In the genomic region with DNA sequence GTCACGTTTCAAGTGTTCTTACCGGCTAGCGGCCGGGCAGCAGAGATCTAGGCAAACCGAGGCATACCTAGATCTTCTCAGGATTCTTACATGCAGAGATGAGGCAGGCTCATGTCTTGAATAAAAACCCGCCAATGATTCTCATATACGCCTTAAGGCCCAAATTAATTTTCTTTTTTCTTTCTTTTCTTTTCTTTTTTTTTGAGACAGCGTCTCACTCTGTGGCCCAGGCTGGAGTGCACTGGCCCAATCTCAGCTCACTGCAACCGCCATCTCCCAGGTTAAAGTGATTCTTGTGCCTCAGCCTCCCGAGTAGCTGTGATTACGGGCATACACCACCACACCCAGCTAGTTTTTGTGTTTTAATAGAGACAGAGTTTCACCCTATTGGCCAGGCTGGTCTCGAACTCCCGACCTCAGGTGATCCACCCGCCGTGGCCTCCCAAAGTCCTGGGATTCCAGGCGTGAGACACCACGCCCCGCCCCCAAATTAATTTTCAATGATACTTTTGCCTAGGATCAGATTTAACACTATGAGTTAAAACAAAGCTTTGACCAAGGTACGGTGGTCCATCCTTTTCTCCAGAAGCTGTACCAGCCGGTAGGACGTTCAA, we compare ENCODE assay signal across 2 cellular contexts.
TF ChIP-seq lines count a peak whose summit lies in the region.

No MANE protein-coding gene starts in this region.

TF ChIP-seq in SK-N-SH, 30 proteins besides CTCF, POLR2A, EP300 and RAD21 (continued from another document):
- TF ChIP-seq, protein P1, sequence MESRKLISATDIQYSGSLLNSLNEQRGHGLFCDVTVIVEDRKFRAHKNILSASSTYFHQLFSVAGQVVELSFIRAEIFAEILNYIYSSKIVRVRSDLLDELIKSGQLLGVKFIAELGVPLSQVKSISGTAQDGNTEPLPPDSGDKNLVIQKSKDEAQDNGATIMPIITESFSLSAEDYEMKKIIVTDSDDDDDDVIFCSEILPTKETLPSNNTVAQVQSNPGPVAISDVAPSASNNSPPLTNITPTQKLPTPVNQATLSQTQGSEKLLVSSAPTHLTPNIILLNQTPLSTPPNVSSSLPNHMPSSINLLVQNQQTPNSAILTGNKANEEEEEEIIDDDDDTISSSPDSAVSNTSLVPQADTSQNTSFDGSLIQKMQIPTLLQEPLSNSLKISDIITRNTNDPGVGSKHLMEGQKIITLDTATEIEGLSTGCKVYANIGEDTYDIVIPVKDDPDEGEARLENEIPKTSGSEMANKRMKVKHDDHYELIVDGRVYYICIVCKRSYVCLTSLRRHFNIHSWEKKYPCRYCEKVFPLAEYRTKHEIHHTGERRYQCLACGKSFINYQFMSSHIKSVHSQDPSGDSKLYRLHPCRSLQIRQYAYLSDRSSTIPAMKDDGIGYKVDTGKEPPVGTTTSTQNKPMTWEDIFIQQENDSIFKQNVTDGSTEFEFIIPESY (IDR thresholded peaks at IDR 0.05; ENCODE audit: borderline replicate concordance, low read depth): no peak
- TF ChIP-seq, protein P2, sequence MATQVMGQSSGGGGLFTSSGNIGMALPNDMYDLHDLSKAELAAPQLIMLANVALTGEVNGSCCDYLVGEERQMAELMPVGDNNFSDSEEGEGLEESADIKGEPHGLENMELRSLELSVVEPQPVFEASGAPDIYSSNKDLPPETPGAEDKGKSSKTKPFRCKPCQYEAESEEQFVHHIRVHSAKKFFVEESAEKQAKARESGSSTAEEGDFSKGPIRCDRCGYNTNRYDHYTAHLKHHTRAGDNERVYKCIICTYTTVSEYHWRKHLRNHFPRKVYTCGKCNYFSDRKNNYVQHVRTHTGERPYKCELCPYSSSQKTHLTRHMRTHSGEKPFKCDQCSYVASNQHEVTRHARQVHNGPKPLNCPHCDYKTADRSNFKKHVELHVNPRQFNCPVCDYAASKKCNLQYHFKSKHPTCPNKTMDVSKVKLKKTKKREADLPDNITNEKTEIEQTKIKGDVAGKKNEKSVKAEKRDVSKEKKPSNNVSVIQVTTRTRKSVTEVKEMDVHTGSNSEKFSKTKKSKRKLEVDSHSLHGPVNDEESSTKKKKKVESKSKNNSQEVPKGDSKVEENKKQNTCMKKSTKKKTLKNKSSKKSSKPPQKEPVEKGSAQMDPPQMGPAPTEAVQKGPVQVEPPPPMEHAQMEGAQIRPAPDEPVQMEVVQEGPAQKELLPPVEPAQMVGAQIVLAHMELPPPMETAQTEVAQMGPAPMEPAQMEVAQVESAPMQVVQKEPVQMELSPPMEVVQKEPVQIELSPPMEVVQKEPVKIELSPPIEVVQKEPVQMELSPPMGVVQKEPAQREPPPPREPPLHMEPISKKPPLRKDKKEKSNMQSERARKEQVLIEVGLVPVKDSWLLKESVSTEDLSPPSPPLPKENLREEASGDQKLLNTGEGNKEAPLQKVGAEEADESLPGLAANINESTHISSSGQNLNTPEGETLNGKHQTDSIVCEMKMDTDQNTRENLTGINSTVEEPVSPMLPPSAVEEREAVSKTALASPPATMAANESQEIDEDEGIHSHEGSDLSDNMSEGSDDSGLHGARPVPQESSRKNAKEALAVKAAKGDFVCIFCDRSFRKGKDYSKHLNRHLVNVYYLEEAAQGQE (IDR thresholded peaks at IDR 0.05; ENCODE audit: low read depth, low read length): no peak
- TF ChIP-seq TAF1 (IDR thresholded peaks at IDR 0.05; ENCODE audit: borderline replicate concordance, low read depth, low read length): no peak

TF ChIP-seq in SK-N-SH treated with all-trans-retinoic acid at 6 μM for 48 hours, 23 proteins besides CTCF, POLR2A, EP300 and RAD21 (continued from another document):
- TF ChIP-seq, protein P3, sequence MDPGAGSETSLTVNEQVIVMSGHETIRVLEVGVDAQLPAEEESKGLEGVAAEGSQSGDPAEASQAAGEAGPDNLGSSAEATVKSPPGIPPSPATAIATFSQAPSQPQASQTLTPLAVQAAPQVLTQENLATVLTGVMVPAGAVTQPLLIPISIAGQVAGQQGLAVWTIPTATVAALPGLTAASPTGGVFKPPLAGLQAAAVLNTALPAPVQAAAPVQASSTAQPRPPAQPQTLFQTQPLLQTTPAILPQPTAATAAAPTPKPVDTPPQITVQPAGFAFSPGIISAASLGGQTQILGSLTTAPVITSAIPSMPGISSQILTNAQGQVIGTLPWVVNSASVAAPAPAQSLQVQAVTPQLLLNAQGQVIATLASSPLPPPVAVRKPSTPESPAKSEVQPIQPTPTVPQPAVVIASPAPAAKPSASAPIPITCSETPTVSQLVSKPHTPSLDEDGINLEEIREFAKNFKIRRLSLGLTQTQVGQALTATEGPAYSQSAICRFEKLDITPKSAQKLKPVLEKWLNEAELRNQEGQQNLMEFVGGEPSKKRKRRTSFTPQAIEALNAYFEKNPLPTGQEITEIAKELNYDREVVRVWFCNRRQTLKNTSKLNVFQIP (CRISPR knock-in tag; IDR thresholded peaks at IDR 0.05; ENCODE audit: borderline replicate concordance, low read depth): no peak
- TF ChIP-seq ZNF70 (CRISPR knock-in tag; IDR thresholded peaks at IDR 0.05): no peak
- TF ChIP-seq ZFP3 (CRISPR knock-in tag; IDR thresholded peaks at IDR 0.05): no peak
- no peak for TF ChIP-seq OSR1 (CRISPR knock-in tag; IDR thresholded peaks at IDR 0.05)
- TF ChIP-seq PPARA (CRISPR knock-in tag; IDR thresholded peaks at IDR 0.05; ENCODE audit: borderline replicate concordance): no peak
- no peak for TF ChIP-seq RARB (CRISPR knock-in tag; IDR thresholded peaks at IDR 0.05)
- no peak for TF ChIP-seq CSDC2 (CRISPR knock-in tag; IDR thresholded peaks at IDR 0.05)
- TF ChIP-seq, protein P4, sequence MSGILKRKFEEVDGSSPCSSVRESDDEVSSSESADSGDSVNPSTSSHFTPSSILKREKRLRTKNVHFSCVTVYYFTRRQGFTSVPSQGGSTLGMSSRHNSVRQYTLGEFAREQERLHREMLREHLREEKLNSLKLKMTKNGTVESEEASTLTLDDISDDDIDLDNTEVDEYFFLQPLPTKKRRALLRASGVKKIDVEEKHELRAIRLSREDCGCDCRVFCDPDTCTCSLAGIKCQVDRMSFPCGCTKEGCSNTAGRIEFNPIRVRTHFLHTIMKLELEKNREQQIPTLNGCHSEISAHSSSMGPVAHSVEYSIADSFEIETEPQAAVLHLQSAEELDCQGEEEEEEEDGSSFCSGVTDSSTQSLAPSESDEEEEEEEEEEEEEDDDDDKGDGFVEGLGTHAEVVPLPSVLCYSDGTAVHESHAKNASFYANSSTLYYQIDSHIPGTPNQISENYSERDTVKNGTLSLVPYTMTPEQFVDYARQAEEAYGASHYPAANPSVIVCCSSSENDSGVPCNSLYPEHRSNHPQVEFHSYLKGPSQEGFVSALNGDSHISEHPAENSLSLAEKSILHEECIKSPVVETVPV (CRISPR knock-in tag; IDR thresholded peaks at IDR 0.05): no peak
- TF ChIP-seq BACH2 (CRISPR knock-in tag; IDR thresholded peaks at IDR 0.05; ENCODE audit: borderline replicate concordance): no peak
- no peak for TF ChIP-seq ARNTL (CRISPR knock-in tag; IDR thresholded peaks at IDR 0.05; ENCODE audit: borderline replicate concordance, low read depth)
- TF ChIP-seq, protein P5, sequence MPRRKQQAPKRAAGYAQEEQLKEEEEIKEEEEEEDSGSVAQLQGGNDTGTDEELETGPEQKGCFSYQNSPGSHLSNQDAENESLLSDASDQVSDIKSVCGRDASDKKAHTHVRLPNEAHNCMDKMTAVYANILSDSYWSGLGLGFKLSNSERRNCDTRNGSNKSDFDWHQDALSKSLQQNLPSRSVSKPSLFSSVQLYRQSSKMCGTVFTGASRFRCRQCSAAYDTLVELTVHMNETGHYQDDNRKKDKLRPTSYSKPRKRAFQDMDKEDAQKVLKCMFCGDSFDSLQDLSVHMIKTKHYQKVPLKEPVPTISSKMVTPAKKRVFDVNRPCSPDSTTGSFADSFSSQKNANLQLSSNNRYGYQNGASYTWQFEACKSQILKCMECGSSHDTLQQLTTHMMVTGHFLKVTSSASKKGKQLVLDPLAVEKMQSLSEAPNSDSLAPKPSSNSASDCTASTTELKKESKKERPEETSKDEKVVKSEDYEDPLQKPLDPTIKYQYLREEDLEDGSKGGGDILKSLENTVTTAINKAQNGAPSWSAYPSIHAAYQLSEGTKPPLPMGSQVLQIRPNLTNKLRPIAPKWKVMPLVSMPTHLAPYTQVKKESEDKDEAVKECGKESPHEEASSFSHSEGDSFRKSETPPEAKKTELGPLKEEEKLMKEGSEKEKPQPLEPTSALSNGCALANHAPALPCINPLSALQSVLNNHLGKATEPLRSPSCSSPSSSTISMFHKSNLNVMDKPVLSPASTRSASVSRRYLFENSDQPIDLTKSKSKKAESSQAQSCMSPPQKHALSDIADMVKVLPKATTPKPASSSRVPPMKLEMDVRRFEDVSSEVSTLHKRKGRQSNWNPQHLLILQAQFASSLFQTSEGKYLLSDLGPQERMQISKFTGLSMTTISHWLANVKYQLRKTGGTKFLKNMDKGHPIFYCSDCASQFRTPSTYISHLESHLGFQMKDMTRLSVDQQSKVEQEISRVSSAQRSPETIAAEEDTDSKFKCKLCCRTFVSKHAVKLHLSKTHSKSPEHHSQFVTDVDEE (CRISPR knock-in tag; IDR thresholded peaks at IDR 0.05): no peak
- TF ChIP-seq, protein P6, sequence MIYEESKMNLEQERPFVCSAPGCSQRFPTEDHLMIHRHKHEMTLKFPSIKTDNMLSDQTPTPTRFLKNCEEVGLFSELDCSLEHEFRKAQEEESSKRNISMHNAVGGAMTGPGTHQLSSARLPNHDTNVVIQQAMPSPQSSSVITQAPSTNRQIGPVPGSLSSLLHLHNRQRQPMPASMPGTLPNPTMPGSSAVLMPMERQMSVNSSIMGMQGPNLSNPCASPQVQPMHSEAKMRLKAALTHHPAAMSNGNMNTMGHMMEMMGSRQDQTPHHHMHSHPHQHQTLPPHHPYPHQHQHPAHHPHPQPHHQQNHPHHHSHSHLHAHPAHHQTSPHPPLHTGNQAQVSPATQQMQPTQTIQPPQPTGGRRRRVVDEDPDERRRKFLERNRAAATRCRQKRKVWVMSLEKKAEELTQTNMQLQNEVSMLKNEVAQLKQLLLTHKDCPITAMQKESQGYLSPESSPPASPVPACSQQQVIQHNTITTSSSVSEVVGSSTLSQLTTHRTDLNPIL (CRISPR knock-in tag; IDR thresholded peaks at IDR 0.05; ENCODE audit: low read depth): no peak
